ENCODE assay signal across 12 cellular contexts in genomic region chr17:34706029-34706428, GRCh38.
DNase-seq lines count a peak whose midpoint lies in the region; TF ChIP-seq lines count a peak whose summit lies in the region.
"Had no signal": no experiment of that assay in that cellular context is flagged by ENCODE, and none has a peak within 500 bp of the region (broad histone marks: within the 10 kb centered on the region; RNA-seq: fewer than 3 reads in every experiment).

No MANE protein-coding gene starts in this region.

- H3K4me3 ChIP-seq in SJCRH30 (no peak overlapping the region), fibroblast of the aortic adventitia (ENCODE audit: low read depth, low read length) (no peak overlapping the region), vagina (no peak overlapping the region)
- H3K4me3 ChIP-seq: dorsolateral prefrontal cortex had no signal

- TF ChIP-seq CTCF in fibroblast of the aortic adventitia (IDR thresholded peaks at IDR 0.05; ENCODE audit: insufficient read depth, low read length) (no peak), vagina (IDR thresholded peaks at IDR 0.05) (no peak)

- TF ChIP-seq POLR2A in vagina (IDR thresholded peaks at IDR 0.05), result no peak

- no peaks in the 10 kb centered on the region for H3K4me1 ChIP-seq in SJCRH30
- H3K4me1 ChIP-seq in vagina, result no peaks in the 10 kb centered on the region
- H3K4me1 ChIP-seq: parathyroid adenoma had no signal

- H3K27me3 ChIP-seq in SJCRH30, result 0 out of 2 replicates have a peak, but pooled peaks cover 5% of the 10 kb centered on the region
- no peaks in the 10 kb centered on the region for H3K27me3 ChIP-seq in vagina

- peak; percentile 4 for DNase-seq in stimulated activated CD4-positive, alpha-beta T cell treated with anti-CD3 and anti-CD28 coated beads, Interleukin-1b, Interleukin-23, amount 100 ng/mL, for 48 hours
- no peak for DNase-seq in stimulated activated CD4-positive, alpha-beta T cell treated with anti-CD3 and anti-CD28 coated beads, Interleukin-4, amount 100 ng/mL, for 24 hours
- DNase-seq in SJCRH30, result peak; percentile 42 to 62
- peak; percentile 14 for DNase-seq in fibroblast of the aortic adventitia (ENCODE audit: low read depth)
- DNase-seq in NK-92 treated with Interleukin-12 subunit alpha and Interleukin-12 subunit beta, amount 100 ng/mL, for 24 hours (lab: John Stamatoyannopoulos, UW), result no peak
- DNase-seq in NCI-H524 (lab: John Stamatoyannopoulos, UW), result no peak
- DNase-seq in NCI-H2081 treated with DMSO at 0.1 percent for 48 hours (lab: John Stamatoyannopoulos, UW), result no peak
- no peak for DNase-seq in vagina (ENCODE audit: extremely low spot score in 2 of 2)
- DNase-seq: activated T-cell treated with anti-CD3 and anti-CD28 coated beads, Interleukin-2, amount 50 U/mL, for 1 hour; dorsolateral prefrontal cortex; NCI-H2029 had no signal

- no peak overlapping the region for H3K27ac ChIP-seq in SJCRH30
- no peak overlapping the region for H3K27ac ChIP-seq in vagina
- H3K27ac ChIP-seq: dorsolateral prefrontal cortex, parathyroid adenoma had no signal

- H3K36me3 ChIP-seq in SJCRH30 (no peaks in the 10 kb centered on the region), vagina (no peaks in the 10 kb centered on the region)

- no peaks in the 10 kb centered on the region for H3K9me3 ChIP-seq in SJCRH30 (replicated peaks)
- no peaks in the 10 kb centered on the region for H3K9me3 ChIP-seq in vagina

- intact Hi-C loops in vagina (cut with DNase I), result no loop called here

Comparison
In these comparisons a context has a peak if more than half of its experiments do, and no peak if none do; other contexts are left out.
1. DNase-seq: peak in stimulated activated CD4-positive, alpha-beta T cell treated with anti-CD3 and anti-CD28 coated beads, Interleukin-1b, Interleukin-23, amount 100 ng/mL, for 48 hours (single experiment), SJCRH30 (2 of 2) and fibroblast of the aortic adventitia (single experiment); none in stimulated activated CD4-positive, alpha-beta T cell treated with anti-CD3 and anti-CD28 coated beads, Interleukin-4, amount 100 ng/mL, for 24 hours (single experiment), NK-92 treated with Interleukin-12 subunit alpha and Interleukin-12 subunit beta, amount 100 ng/mL, for 24 hours (single experiment), NCI-H524 (0 of 2), NCI-H2081 treated with DMSO at 0.1 percent for 48 hours (single experiment) and vagina (0 of 2).